In the genomic region with DNA sequence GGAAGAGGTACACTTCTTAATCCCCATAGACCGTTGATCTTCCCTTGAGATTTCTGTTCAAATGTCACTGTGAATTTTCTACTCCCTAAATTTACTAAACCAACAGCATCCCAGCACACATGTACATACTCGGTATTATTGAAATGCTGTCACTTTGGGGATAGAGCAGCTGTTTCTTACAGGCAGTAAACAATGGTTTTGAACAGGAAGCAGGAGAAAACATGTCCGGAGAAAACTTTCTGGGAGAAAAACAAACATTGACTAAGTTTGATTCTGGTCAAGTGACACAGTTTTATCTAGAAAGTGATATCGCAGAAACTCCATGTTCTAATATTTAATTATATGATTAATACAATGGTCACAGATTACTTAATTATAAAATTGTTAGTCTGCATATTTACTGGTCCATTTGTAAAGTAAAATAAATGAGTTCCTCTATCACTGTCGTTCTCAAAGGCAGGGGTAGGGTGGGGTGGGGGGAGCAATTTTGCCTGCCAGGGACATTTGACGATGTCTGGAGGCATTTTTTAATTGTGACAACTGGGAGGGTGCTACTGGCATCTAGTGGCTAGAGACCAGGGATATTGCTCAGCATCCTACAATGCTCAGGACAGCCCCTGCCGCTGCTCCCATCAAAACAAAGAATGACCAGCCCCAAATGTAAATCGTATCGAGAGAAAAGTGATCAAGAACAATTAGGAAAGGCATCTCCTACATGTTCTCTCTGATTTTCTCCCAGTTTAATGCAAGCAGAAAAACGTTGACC, we compare ENCODE assay signal across 1 cellular context.
TF ChIP-seq lines count a peak whose summit lies in the region.

No MANE protein-coding gene starts in this region.

TF ChIP-seq in H1, 55 proteins besides CTCF, POLR2A, EP300 and RAD21:
- TF ChIP-seq BCL11A (IDR thresholded peaks at IDR 0.05; ENCODE audit: low read depth in 2 of 2, low read length in 2 of 2) (no peak), SAP30 (IDR thresholded peaks at IDR 0.05; ENCODE audit: insufficient read depth, insufficient replicate concordance, low read length) (no peak), GABPA (IDR thresholded peaks at IDR 0.05; ENCODE audit: borderline replicate concordance, insufficient read depth, low read length) (no peak), TEAD4 (IDR thresholded peaks at IDR 0.05; ENCODE audit: low read depth, low read length) (no peak), RBBP5 (IDR thresholded peaks at IDR 0.05; ENCODE audit: borderline replicate concordance, low read depth, low read length) (no peak), RNF2 (IDR thresholded peaks at IDR 0.05; ENCODE audit: borderline replicate concordance, low read depth, low read length, missing control alignments, poor library complexity, severe bottlenecking) (no peak), NANOG (IDR thresholded peaks at IDR 0.05; ENCODE audit: insufficient read depth, low read depth, low read length, poor library complexity, severe bottlenecking) (no peak), POU5F1 (IDR thresholded peaks at IDR 0.05; ENCODE audit: low read depth, low read length) (no peak), SIRT6 (IDR thresholded peaks at IDR 0.05; ENCODE audit: low read length) (no peak), ASH2L (IDR thresholded peaks at IDR 0.05; ENCODE audit: low read length) (no peak), FOSL1 (IDR thresholded peaks at IDR 0.05; ENCODE audit: insufficient read depth, low read depth, low read length) (no peak)
